Comparison of ENCODE assay signal across 1 cellular context in genomic region chr4:30716158-30716557, GRCh38.
TF ChIP-seq lines count a peak whose summit lies in the region.

No MANE protein-coding gene starts in this region.

TF ChIP-seq in GM23338, 12 proteins besides CTCF, POLR2A, EP300 and RAD21 (continued from another document):
- no peak for TF ChIP-seq ZNF114 (CRISPR knock-in tag; IDR thresholded peaks at IDR 0.05)
- no peak for TF ChIP-seq ZNF331 (CRISPR knock-in tag; IDR thresholded peaks at IDR 0.05; ENCODE audit: low read depth)
- no peak for TF ChIP-seq EZH2 (IDR thresholded peaks at IDR 0.05; ENCODE audit: low read depth, unreplicated experiment)
- TF ChIP-seq, protein P1, sequence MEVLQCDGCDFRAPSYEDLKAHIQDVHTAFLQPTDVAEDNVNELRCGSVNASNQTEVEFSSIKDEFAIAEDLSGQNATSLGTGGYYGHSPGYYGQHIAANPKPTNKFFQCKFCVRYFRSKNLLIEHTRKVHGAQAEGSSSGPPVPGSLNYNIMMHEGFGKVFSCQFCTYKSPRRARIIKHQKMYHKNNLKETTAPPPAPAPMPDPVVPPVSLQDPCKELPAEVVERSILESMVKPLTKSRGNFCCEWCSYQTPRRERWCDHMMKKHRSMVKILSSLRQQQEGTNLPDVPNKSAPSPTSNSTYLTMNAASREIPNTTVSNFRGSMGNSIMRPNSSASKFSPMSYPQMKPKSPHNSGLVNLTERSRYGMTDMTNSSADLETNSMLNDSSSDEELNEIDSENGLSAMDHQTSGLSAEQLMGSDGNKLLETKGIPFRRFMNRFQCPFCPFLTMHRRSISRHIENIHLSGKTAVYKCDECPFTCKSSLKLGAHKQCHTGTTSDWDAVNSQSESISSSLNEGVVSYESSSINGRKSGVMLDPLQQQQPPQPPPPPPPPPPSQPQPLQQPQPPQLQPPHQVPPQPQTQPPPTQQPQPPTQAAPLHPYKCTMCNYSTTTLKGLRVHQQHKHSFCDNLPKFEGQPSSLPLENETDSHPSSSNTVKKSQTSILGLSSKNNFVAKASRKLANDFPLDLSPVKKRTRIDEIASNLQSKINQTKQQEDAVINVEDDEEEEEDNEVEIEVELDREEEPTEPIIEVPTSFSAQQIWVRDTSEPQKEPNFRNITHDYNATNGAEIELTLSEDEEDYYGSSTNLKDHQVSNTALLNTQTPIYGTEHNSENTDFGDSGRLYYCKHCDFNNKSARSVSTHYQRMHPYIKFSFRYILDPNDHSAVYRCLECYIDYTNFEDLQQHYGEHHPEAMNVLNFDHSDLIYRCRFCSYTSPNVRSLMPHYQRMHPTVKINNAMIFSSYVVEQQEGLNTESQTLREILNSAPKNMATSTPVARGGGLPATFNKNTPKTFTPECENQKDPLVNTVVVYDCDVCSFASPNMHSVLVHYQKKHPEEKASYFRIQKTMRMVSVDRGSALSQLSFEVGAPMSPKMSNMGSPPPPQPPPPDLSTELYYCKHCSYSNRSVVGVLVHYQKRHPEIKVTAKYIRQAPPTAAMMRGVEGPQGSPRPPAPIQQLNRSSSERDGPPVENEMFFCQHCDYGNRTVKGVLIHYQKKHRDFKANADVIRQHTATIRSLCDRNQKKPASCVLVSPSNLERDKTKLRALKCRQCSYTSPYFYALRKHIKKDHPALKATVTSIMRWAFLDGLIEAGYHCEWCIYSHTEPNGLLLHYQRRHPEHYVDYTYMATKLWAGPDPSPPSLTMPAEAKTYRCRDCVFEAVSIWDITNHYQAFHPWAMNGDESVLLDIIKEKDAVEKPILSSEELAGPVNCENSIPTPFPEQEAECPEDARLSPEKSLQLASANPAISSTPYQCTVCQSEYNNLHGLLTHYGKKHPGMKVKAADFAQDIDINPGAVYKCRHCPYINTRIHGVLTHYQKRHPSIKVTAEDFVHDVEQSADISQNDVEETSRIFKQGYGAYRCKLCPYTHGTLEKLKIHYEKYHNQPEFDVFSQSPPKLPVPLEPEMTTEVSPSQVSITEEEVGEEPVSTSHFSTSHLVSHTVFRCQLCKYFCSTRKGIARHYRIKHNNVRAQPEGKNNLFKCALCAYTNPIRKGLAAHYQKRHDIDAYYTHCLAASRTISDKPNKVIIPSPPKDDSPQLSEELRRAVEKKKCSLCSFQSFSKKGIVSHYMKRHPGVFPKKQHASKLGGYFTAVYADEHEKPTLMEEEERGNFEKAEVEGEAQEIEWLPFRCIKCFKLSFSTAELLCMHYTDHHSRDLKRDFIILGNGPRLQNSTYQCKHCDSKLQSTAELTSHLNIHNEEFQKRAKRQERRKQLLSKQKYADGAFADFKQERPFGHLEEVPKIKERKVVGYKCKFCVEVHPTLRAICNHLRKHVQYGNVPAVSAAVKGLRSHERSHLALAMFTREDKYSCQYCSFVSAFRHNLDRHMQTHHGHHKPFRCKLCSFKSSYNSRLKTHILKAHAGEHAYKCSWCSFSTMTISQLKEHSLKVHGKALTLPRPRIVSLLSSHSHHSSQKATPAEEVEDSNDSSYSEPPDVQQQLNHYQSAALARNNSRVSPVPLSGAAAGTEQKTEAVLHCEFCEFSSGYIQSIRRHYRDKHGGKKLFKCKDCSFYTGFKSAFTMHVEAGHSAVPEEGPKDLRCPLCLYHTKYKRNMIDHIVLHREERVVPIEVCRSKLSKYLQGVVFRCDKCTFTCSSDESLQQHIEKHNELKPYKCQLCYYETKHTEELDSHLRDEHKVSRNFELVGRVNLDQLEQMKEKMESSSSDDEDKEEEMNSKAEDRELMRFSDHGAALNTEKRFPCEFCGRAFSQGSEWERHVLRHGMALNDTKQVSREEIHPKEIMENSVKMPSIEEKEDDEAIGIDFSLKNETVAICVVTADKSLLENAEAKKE (CRISPR knock-in tag; IDR thresholded peaks at IDR 0.05): no peak
- TF ChIP-seq EZH2phosphoT487 (IDR thresholded peaks at IDR 0.05; ENCODE audit: unreplicated experiment): no peak
TF ChIP-seq in GM23338: peak in this region for 0.
